ENCODE assay signal across 17 cellular contexts in genomic region chr1:211813590-211813989, GRCh38. TPM values are rescaled to one million over a fixed set of nuclear protein-coding genes. Genes with fewer than 3 reads are reported as not detected.
DNase-seq lines count a peak whose midpoint lies in the region; ATAC-seq, FAIRE-seq and TF ChIP-seq lines count a peak whose summit lies in the region.
"Had no signal": no experiment of that assay in that cellular context is flagged by ENCODE, and none has a peak within 500 bp of the region (broad histone marks: within the 10 kb centered on the region; RNA-seq: fewer than 3 reads in every experiment).

No MANE protein-coding gene starts in this region.

- H3K9ac ChIP-seq in kidney (ENCODE audit: low read length in 2 of 2), result no peak overlapping the region

- DNase-seq in Right ventricle myocardium superior (peak; percentile 80), cardiac septum (ENCODE audit: low spot score) (no peak), cerebellar cortex (ENCODE audit: low spot score) (peak; percentile 76), kidney (no peak), uterus (peak; percentile 36 to 65)
- DNase-seq: ACHN; activated CD4-positive, alpha-beta T cell treated with anti-CD3 and anti-CD28 coated beads for 48 hours; cerebellar nuclear complex; foreskin melanocyte; NCI-H1694; SW 1271 had no signal

- peak; percentile 88 for FAIRE-seq in kidney (lab: Jason Lieb, UNC)
- FAIRE-seq: GM18507 had no signal

- ATAC-seq in Right ventricle myocardium superior (ENCODE audit: poor library complexity), result peak; percentile 93
- no peak for ATAC-seq in GM21447 (IDR thresholded peaks at IDR 0.05; ENCODE audit: unreplicated experiment)
- no peak for ATAC-seq in HG02884 (IDR thresholded peaks at IDR 0.05; ENCODE audit: unreplicated experiment)
- no peak for ATAC-seq in HG02870 (IDR thresholded peaks at IDR 0.05; ENCODE audit: unreplicated experiment)
- ATAC-seq: activated T-helper 17 cell treated with anti-CD3 and anti-CD28 coated beads, Interleukin-2, amount 50 U/mL, for 72 hours had no signal

- H3K4me1 ChIP-seq in kidney (ENCODE audit: control insufficient read depth in 1 of 2, insufficient read depth in 1 of 2, low read depth in 1 of 2, low read length in 2 of 2), result peaks cover 0 to 6% of the 10 kb centered on the region in 2 donors
- H3K4me1 ChIP-seq in uterus, result no peaks in the 10 kb centered on the region

- intact Hi-C loops in Right ventricle myocardium superior (cut with DNase I) (no loop called here), cardiac septum (cut with DNase I) (no loop called here), kidney (cut with DNase I) (no loop called here), uterus (cut with DNase I; ENCODE audit: low total_unique reads) (no loop called here)

- H3K27me3 ChIP-seq in uterus, result no peaks in the 10 kb centered on the region
- H3K27me3 ChIP-seq: vagina had no signal

- H3K27ac ChIP-seq in kidney (ENCODE audit: low read depth in 2 of 2, low read length in 2 of 2) (no peak overlapping the region), uterus (no peak overlapping the region)
- H3K27ac ChIP-seq: vagina had no signal

- no peak for TF ChIP-seq POLR2A in uterus (IDR thresholded peaks at IDR 0.05)

- H3K4me3 ChIP-seq in kidney (ENCODE audit: low read length in 2 of 2) (no peak overlapping the region), uterus (no peak overlapping the region)
- H3K4me3 ChIP-seq: vagina had no signal

- H3K36me3 ChIP-seq in kidney (ENCODE audit: control insufficient read depth in 1 of 2, insufficient read depth in 2 of 2, low read length in 2 of 2), result no peaks in the 10 kb centered on the region
- H3K36me3 ChIP-seq in uterus, result no peaks in the 10 kb centered on the region
- H3K36me3 ChIP-seq: vagina had no signal

- TF ChIP-seq CTCF in kidney (IDR thresholded peaks at IDR 0.05; ENCODE audit: borderline replicate concordance, extremely low read depth, insufficient read depth), result no peak
- no peak for TF ChIP-seq CTCF in uterus (IDR thresholded peaks at IDR 0.05)

- H3K9me3 ChIP-seq in kidney (ENCODE audit: control insufficient read depth in 1 of 2, low read length in 2 of 2), result no peaks in the 10 kb centered on the region
- H3K9me3 ChIP-seq in uterus, result no peaks in the 10 kb centered on the region
- H3K9me3 ChIP-seq: vagina had no signal

RNA-seq across cellular contexts. Expression of gene LPGAT1, which starts 17.0 kb away (rescaled TPM):
- 21.4 TPM for total RNA-seq in Right ventricle myocardium superior
- 43.4 TPM for total RNA-seq in cardiac septum
- total RNA-seq in kidney, result 67.4 TPM
- polyA plus RNA-seq in kidney (ENCODE audit: insufficient read depth, low read depth, low replicate concordance), result 7.1 TPM
- total RNA-seq in uterus, result 10 to 100 TPM; 12.9 to 50.3 (median 36.6) TPM

Comparison
In these comparisons a context has a peak if more than half of its experiments do, and no peak if none do; other contexts are left out.
1. DNase-seq: peak in Right ventricle myocardium superior (single experiment), cerebellar cortex (single experiment) and uterus (2 of 2); none in cardiac septum (single experiment) and kidney (single experiment).